In genomic region chr2:25674003-25674362, GRCh38 we compare ENCODE assay signal across 8 cellular contexts. TPM values are rescaled to one million over a fixed set of nuclear protein-coding genes. Genes with fewer than 3 reads are reported as not detected.
DNase-seq lines count a peak whose midpoint lies in the region; ATAC-seq and TF ChIP-seq lines count a peak whose summit lies in the region.

No MANE protein-coding gene starts in this region.

- H3K9me3 Mint-ChIP-seq in stimulated activated effector memory CD8-positive, alpha-beta T cell treated with anti-CD3 and anti-CD28 coated beads, Interleukin-12 subunit alpha, Interleukin-12 subunit beta, amount 100 ng/mL, for 72 hours = no peaks in the 10 kb centered on the region

- no peaks in the 10 kb centered on the region for H3K27me3 ChIP-seq in HCT116 (ENCODE audit: insufficient read depth, low read length)
- H3K27me3 ChIP-seq in hepatocyte = no peaks in the 10 kb centered on the region

- peak overlapping the region; percentile 49 for H3K9ac ChIP-seq in HCT116 (ENCODE audit: low read length)

- H2AFZ ChIP-seq in HCT116 (ENCODE audit: low read depth, low read length, poor library complexity, severe bottlenecking) (peak overlapping the region; percentile 71), hepatocyte (peak overlapping the region; percentile 99)

- peaks cover 31% of the 10 kb centered on the region for H3K79me2 ChIP-seq in HCT116 (ENCODE audit: insufficient read depth, low read length)
- H3K79me2 ChIP-seq in hepatocyte = peaks cover 34% of the 10 kb centered on the region

- WGBS in hepatocyte (ENCODE audit: low lambda C conversion rate, missing lambda C conversion rate) = 19% methylated on average over 18 of the region's 18 CpGs

- RAD21 ChIA-PET in HCT116 (lab: Charles Lee; ENCODE audit: low non-redundant PET in 1 of 2, low total read pairs in 2 of 2, uncharacterized antibody in 2 of 2, unreplicated experiment in 2 of 2) = interaction anchor here in 1 of 2 experiments (0.6 kb wide), 1 partner anchor 1747 kb away, joined by 3 read pairs; the partner anchor contains the start of gene ATAD2B

- no peak for TF ChIP-seq RAD21 in HCT116 (IDR thresholded peaks at IDR 0.05; ENCODE audit: low read depth)

- DNase-seq in HCT116 (ENCODE audit: low read depth, low spot score) (no peak), hepatocyte (ENCODE audit: low spot score) (no peak), hepatic stellate cell (ENCODE audit: low spot score) (no peak), HT-29 (ENCODE audit: low spot score) (no peak)
- no peak for DNase-seq in stimulated activated effector memory CD8-positive, alpha-beta T cell treated with anti-CD3 and anti-CD28 coated beads, Interleukin-12 subunit alpha, Interleukin-12 subunit beta, amount 100 ng/mL, for 72 hours (ENCODE audit: low spot score in 2 of 2)
- DNase-seq in stimulated activated naive CD4-positive, alpha-beta T cell (lab: John Stamatoyannopoulos, UW) = no peak

- CTCF ChIA-PET in HCT116 (lab: Charles Lee) = interaction anchor here (1.0 to 3.6 kb wide), 3 partner anchors 9 to 67 kb away, joined by 3 to 15 read pairs (median 4); no protein-coding TSS in a partner anchor

- TF ChIP-seq POLR2A in HCT116 (IDR thresholded peaks at IDR 0.05; ENCODE audit: borderline replicate concordance, extremely low read depth, insufficient read depth, insufficient read length) = no peak

- H3K9me3 ChIP-seq in HCT116 (ENCODE audit: control insufficient read depth in 1 of 2, insufficient read depth in 1 of 2, low read depth in 1 of 2, low read length in 2 of 2) (no peaks in the 10 kb centered on the region), hepatocyte (ENCODE audit: low read depth) (no peaks in the 10 kb centered on the region)

- H3K4me1 Mint-ChIP-seq in stimulated activated effector memory CD8-positive, alpha-beta T cell treated with anti-CD3 and anti-CD28 coated beads, Interleukin-12 subunit alpha, Interleukin-12 subunit beta, amount 100 ng/mL, for 72 hours = peaks cover 26% of the 10 kb centered on the region

- no TSS peak for BruUV-seq in HCT116 (replicated peaks; lab: Mats Ljungman, UMichigan)

- H3K27ac ChIP-seq in HCT116 (ENCODE audit: low read depth, low read length) (peak overlapping the region; percentile 48; the same call in 1 of the 2 replicates), hepatocyte (peak overlapping the region; percentile 55)

- H3K4me1 ChIP-seq in HCT116 (ENCODE audit: control insufficient read depth in 1 of 2, insufficient read depth in 2 of 2, low read length in 2 of 2) = peaks cover 14 to 25% of the 10 kb centered on the region in 2 experiments
- H3K4me1 ChIP-seq in hepatocyte (ENCODE audit: insufficient read depth) = peaks cover 10% of the 10 kb centered on the region

- peak overlapping the region; percentile 17 to 40; a peak in 2 of 4 replicates for H3K4me3 ChIP-seq in HCT116 (replicated peaks in 1 of 2; ENCODE audit: low read depth in 1 of 2, low read length in 2 of 2)
- H3K4me3 ChIP-seq in WI38 (ENCODE audit: low read depth, low read length) = peak overlapping the region; percentile 51
- peak overlapping the region; percentile 32 for H3K4me3 ChIP-seq in hepatocyte

- peak overlapping the region; percentile 51 for H3K27ac Mint-ChIP-seq in stimulated activated effector memory CD8-positive, alpha-beta T cell treated with anti-CD3 and anti-CD28 coated beads, Interleukin-12 subunit alpha, Interleukin-12 subunit beta, amount 100 ng/mL, for 72 hours

- H3K9me2 ChIP-seq in HCT116 (ENCODE audit: insufficient read depth) (no peaks in the 10 kb centered on the region), hepatocyte (replicated peaks; ENCODE audit: insufficient read depth) (no peaks in the 10 kb centered on the region)

- no peaks in the 10 kb centered on the region for H3K36me3 Mint-ChIP-seq in stimulated activated effector memory CD8-positive, alpha-beta T cell treated with anti-CD3 and anti-CD28 coated beads, Interleukin-12 subunit alpha, Interleukin-12 subunit beta, amount 100 ng/mL, for 72 hours

- H3K4me2 ChIP-seq in HCT116 (ENCODE audit: low read length) (peak overlapping the region; percentile 77), hepatocyte (peak overlapping the region; percentile 90)

- POLR2A ChIA-PET in HCT116 (lab: Charles Lee) = no interaction called here

- TF ChIP-seq CTCF in HCT116 (IDR thresholded peaks at IDR 0.05 in 2 of 3, conservative IDR thresholded peaks at IDR 0.05 in 1 of 3; ENCODE audit: borderline replicate concordance in 1 of 3, insufficient read depth in 1 of 3, low read depth in 2 of 3, low read length in 2 of 3) (no peak), WI38 (IDR thresholded peaks at IDR 0.05; ENCODE audit: low read depth, low read length) (no peak), hepatocyte (IDR thresholded peaks at IDR 0.05; ENCODE audit: poor library complexity) (no peak)

- ATAC-seq in HCT116 = no peak
- no peak for ATAC-seq in stimulated activated effector memory CD8-positive, alpha-beta T cell treated with anti-CD3 and anti-CD28 coated beads, Interleukin-12 subunit alpha, Interleukin-12 subunit beta, amount 100 ng/mL, for 72 hours
- ATAC-seq in GM18520 (IDR thresholded peaks at IDR 0.05; ENCODE audit: unreplicated experiment) = no peak

- H4K20me1 ChIP-seq in HCT116 (ENCODE audit: insufficient read depth) (no peaks in the 10 kb centered on the region), hepatocyte (ENCODE audit: insufficient read depth, poor library complexity, severe bottlenecking) (no peaks in the 10 kb centered on the region)

- H3K36me3 ChIP-seq in HCT116 (ENCODE audit: control insufficient read depth in 1 of 2, insufficient read depth in 2 of 2, low read length in 2 of 2) = no peaks in the 10 kb centered on the region
- no peaks in the 10 kb centered on the region for H3K36me3 ChIP-seq in hepatocyte (replicated peaks; ENCODE audit: insufficient read depth, low read depth)

- intact Hi-C loops in HCT116 (cut with micrococcal nuclease) = no loop called here

- peak overlapping the region; percentile 76 for H3K4me3 Mint-ChIP-seq in stimulated activated effector memory CD8-positive, alpha-beta T cell treated with anti-CD3 and anti-CD28 coated beads, Interleukin-12 subunit alpha, Interleukin-12 subunit beta, amount 100 ng/mL, for 72 hours

TF ChIP-seq in HCT116, 20 proteins besides CTCF, POLR2A, EP300 and RAD21 (continues in another document):
- TF ChIP-seq JUND (IDR thresholded peaks at IDR 0.05) = no peak
- TF ChIP-seq ELF1 (IDR thresholded peaks at IDR 0.05; ENCODE audit: borderline replicate concordance, low read depth) = no peak
- TF ChIP-seq CBX3 (IDR thresholded peaks at IDR 0.05; ENCODE audit: low read depth) = no peak
- no peak for TF ChIP-seq SP1 (IDR thresholded peaks at IDR 0.05; ENCODE audit: low read depth)
- TF ChIP-seq POLR2AphosphoS5 (IDR thresholded peaks at IDR 0.05; ENCODE audit: low read depth, low read length) = no peak
- no peak for TF ChIP-seq CEBPB (IDR thresholded peaks at IDR 0.05; ENCODE audit: low read depth)
- TF ChIP-seq ZBTB33 (IDR thresholded peaks at IDR 0.05; ENCODE audit: extremely low read depth, insufficient replicate concordance, low read length) = no peak
- TF ChIP-seq ZNF274 (IDR thresholded peaks at IDR 0.05; ENCODE audit: low read depth, low read length) = no peak
- no peak for TF ChIP-seq SRF (IDR thresholded peaks at IDR 0.05; ENCODE audit: low read depth)
- TF ChIP-seq FOSL1 (IDR thresholded peaks at IDR 0.05; ENCODE audit: low read depth) = no peak
- no peak for TF ChIP-seq ATF3 (IDR thresholded peaks at IDR 0.05)
- TF ChIP-seq YY1 (IDR thresholded peaks at IDR 0.05; ENCODE audit: extremely low read depth, insufficient replicate concordance, low read depth, low read length) = no peak
- no peak for TF ChIP-seq EGR1 (IDR thresholded peaks at IDR 0.05; ENCODE audit: low read depth)
- TF ChIP-seq SIN3A (IDR thresholded peaks at IDR 0.05; ENCODE audit: low read depth) = no peak
- TF ChIP-seq MAX (IDR thresholded peaks at IDR 0.05) = no peak
- TF ChIP-seq TCF7L2 (IDR thresholded peaks at IDR 0.05; ENCODE audit: borderline replicate concordance, extremely low read depth, insufficient read depth, insufficient read length) = no peak
- TF ChIP-seq ZFX (IDR thresholded peaks at IDR 0.05) = no peak
- no peak for TF ChIP-seq EZH2phosphoT487 (IDR thresholded peaks at IDR 0.05; ENCODE audit: borderline replicate concordance)
- no peak for TF ChIP-seq EZH2 (IDR thresholded peaks at IDR 0.05)

RNA-seq across cellular contexts. Expression of gene DTNB, which starts 0.6 kb away (rescaled TPM):
- total RNA-seq in HCT116 (2021; ENCODE audit: unreplicated experiment) (30.2 TPM), hepatocyte (10.3 and 12.8 TPM in 2 replicates)
- 25.2 and 29.8 TPM in 2 replicates for polyA plus RNA-seq in HCT116 (2012)
- polyA plus RNA-seq in hepatocyte = 13.9 and 14.9 TPM in 2 replicates
- 2.9 and 3.6 TPM in 2 replicates for total RNA-seq in HT-29 (2014; rRNA removed; shearing (Covaris generic))
